ENCODE assay signal across 12 cellular contexts in the genomic region with DNA sequence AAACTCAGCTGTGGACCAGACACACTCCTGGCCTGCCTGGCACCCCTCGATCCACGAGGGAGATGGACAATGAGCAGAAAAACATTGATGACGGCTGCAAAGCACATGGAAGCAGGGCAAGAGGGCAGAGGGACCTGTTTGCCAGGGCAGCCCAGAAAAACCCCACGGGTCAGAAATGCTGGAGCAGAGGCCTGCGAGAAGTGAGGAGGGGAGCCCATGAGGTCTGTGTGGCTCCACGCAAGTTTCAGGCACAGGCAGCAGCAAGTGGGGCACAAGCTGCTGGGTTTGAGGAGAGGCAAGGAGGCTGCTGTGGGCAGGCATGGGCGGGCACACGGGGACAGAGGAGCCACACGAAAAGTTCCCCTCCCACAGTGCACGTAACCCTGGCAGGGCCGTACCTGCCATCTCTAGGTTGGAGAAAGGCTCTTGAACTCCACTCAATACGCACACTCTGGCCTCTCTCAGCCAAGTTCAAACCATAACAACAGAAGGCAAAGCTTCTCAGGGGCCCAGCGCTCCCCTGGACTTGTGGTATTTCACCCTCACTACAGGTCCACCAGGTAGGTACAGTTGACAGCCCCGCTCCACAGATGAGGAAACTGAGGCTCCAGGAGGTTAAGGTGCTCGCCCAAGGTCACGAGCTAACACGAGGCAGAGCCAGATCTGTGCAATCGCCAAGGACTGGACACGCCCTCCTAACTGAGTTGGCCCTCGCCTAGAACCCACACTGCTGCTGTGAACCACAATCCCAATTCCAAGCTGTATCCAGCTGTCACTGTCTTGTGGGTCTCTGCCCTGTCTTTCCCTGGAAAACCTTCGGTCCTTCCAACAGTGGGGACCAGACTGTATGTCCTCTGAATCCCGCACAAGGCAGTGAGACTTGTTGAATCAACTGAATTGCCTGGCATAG.
A peak's percentile ranks its signal among the peaks of the same experiment; 100 is the strongest.
DNase-seq lines count a peak whose midpoint lies in the region; ATAC-seq, FAIRE-seq and TF ChIP-seq lines count a peak whose summit lies in the region.
"Had no signal": no experiment of that assay in that cellular context is flagged by ENCODE, and none has a peak within 500 bp of the region (broad histone marks: within the 10 kb centered on the region; RNA-seq: fewer than 3 reads in every experiment).

No MANE protein-coding gene starts in this region.

- H3K27me3 ChIP-seq in K562 (ENCODE audit: control insufficient read depth in 2 of 2, insufficient read depth in 2 of 2, low read length in 2 of 2): no peaks in the 10 kb centered on the region
- H3K27me3 ChIP-seq in stomach smooth muscle (ENCODE audit: control insufficient read depth in 1 of 2, insufficient read depth in 2 of 2, low read length in 2 of 2): no peaks in the 10 kb centered on the region

- H4K20me1 ChIP-seq in K562 (replicated peaks; ENCODE audit: control insufficient read depth, insufficient read depth, low read length): no peaks in the 10 kb centered on the region

- H3K27ac Mint-ChIP-seq in activated CD4-positive, alpha-beta T cell treated with anti-CD3 and anti-CD28 coated beads, Interleukin-2, amount 10 ng/mL, durations not matched to agents 24 days and 14 days: peak overlapping the region; percentile 1

- H3K4me3 Mint-ChIP-seq in activated CD4-positive, alpha-beta T cell treated with anti-CD3 and anti-CD28 coated beads, Interleukin-2, amount 10 ng/mL, durations not matched to agents 24 days and 14 days: no peak overlapping the region
- H3K4me3 Mint-ChIP-seq: activated CD8-positive, alpha-beta memory T cell treated with anti-CD3 and anti-CD28 coated beads, Interleukin-2, amount 10 ng/mL, durations not matched to agents 7 days and 5 days had no signal

- peak overlapping the region in 1 of 2 experiments; percentile 91; a peak in 3 of 4 replicates for H3K9ac ChIP-seq in K562 (ENCODE audit: insufficient read depth in 1 of 2, low read depth in 2 of 2, low read length in 2 of 2)
- peak overlapping the region in 1 of 2 donors; percentile 5 for H3K9ac ChIP-seq in stomach smooth muscle (ENCODE audit: low read length in 2 of 2)

- TF ChIP-seq CTCF in K562 (IDR thresholded peaks at IDR 0.05 in 2 of 3, conservative IDR thresholded peaks at IDR 0.05 in 1 of 3; ENCODE audit: insufficient read depth in 2 of 3, low read depth in 1 of 3, low read length in 3 of 3): no peak

- H3K36me3 ChIP-seq in K562 (ENCODE audit: control insufficient read depth, insufficient read depth, low read length) (peaks cover 31% of the 10 kb centered on the region; the same call in 2 of the 3 replicates), mesodermal cell (ENCODE audit: control insufficient read depth, insufficient read depth, low read length) (peaks cover 30% of the 10 kb centered on the region), stomach smooth muscle (ENCODE audit: control insufficient read depth in 2 of 2, insufficient read depth in 2 of 2, low read length in 2 of 2) (no peaks in the 10 kb centered on the region)

- no TSS peak for BruUV-seq in K562 (replicated peaks; lab: Mats Ljungman, UMichigan)

- H3K9me3 ChIP-seq in K562 (replicated peaks; ENCODE audit: control insufficient read depth, insufficient read depth, low read depth, low read length): no peaks in the 10 kb centered on the region
- no peaks in the 10 kb centered on the region for H3K9me3 ChIP-seq in mesodermal cell (ENCODE audit: control insufficient read depth, low read length)
- H3K9me3 ChIP-seq in stomach smooth muscle (ENCODE audit: control insufficient read depth in 2 of 2, low read length in 2 of 2): no peaks in the 10 kb centered on the region

- no peak for TF ChIP-seq EP300 in K562 (IDR thresholded peaks at IDR 0.05; ENCODE audit: low read length)

- H3K9me1 ChIP-seq in K562 (ENCODE audit: control insufficient read depth, insufficient read depth, low read length): no peaks in the 10 kb centered on the region

- intact Hi-C loops in activated CD4-positive, alpha-beta T cell treated with anti-CD3 and anti-CD28 coated beads, Interleukin-2, amount 10 ng/mL, durations not matched to agents 24 days and 14 days (cut with micrococcal nuclease): no loop called here
- intact Hi-C loops in K562 (cut with micrococcal nuclease): no loop called here

- H3K4me1 ChIP-seq in K562 (replicated peaks in 1 of 2; ENCODE audit: control insufficient read depth in 2 of 2, insufficient read depth in 2 of 2, low read length in 2 of 2): peaks cover 52 to 78% of the 10 kb centered on the region in 2 experiments
- peaks cover 68% of the 10 kb centered on the region for H3K4me1 ChIP-seq in mesodermal cell (ENCODE audit: control insufficient read depth, insufficient read depth, low read length, poor library complexity, severe bottlenecking)
- peaks cover 82% of the 10 kb centered on the region for H3K4me1 ChIP-seq in stomach smooth muscle (ENCODE audit: control insufficient read depth, insufficient read depth, low read length)

- H3K27me3 Mint-ChIP-seq in activated CD4-positive, alpha-beta T cell treated with anti-CD3 and anti-CD28 coated beads, Interleukin-2, amount 10 ng/mL, durations not matched to agents 24 days and 14 days: no peaks in the 10 kb centered on the region
- H3K27me3 Mint-ChIP-seq: activated CD8-positive, alpha-beta memory T cell treated with anti-CD3 and anti-CD28 coated beads, Interleukin-2, amount 10 ng/mL, durations not matched to agents 7 days and 5 days had no signal

- no peak overlapping the region for H2AFZ ChIP-seq in K562 (ENCODE audit: low read depth, low read length)

- 80% methylated on average over 22 of the region's 22 CpGs for WGBS in K562 (ENCODE audit: insufficient coverage, low coverage, missing lambda C conversion rate)
- WGBS in mesodermal cell (ENCODE audit: insufficient coverage in 2 of 2), 2 experiments: 84 to 89% methylated on average over 19 to 22 of the region's 22 CpGs

- no peaks in the 10 kb centered on the region for H3K9me3 Mint-ChIP-seq in activated CD4-positive, alpha-beta T cell treated with anti-CD3 and anti-CD28 coated beads, Interleukin-2, amount 10 ng/mL, durations not matched to agents 24 days and 14 days

- in situ Hi-C loops in K562 (cut with MboI): no loop called here

- CTCF ChIA-PET in K562 (lab: Yijun Ruan, JAX; ENCODE audit: low intra/inter-chr PET ratio): no interaction called here

- no peaks in the 10 kb centered on the region for H3K36me3 Mint-ChIP-seq in activated CD4-positive, alpha-beta T cell treated with anti-CD3 and anti-CD28 coated beads, Interleukin-2, amount 10 ng/mL, durations not matched to agents 24 days and 14 days (ENCODE audit: low read depth)
- H3K36me3 Mint-ChIP-seq: activated CD8-positive, alpha-beta memory T cell treated with anti-CD3 and anti-CD28 coated beads, Interleukin-2, amount 10 ng/mL, durations not matched to agents 7 days and 5 days had no signal

- no peak for DNase-seq in activated CD4-positive, alpha-beta T cell treated with anti-CD3 and anti-CD28 coated beads, Interleukin-2, amount 10 ng/mL, durations not matched to agents 24 days and 14 days
- DNase-seq in activated CD4-positive, alpha-beta T cell treated with anti-CD3 and anti-CD28 coated beads for 1 hour: no peak
- DNase-seq in K562 (ENCODE audit: extremely low read depth in 1 of 4, low spot score in 3 of 4) (no peak), dedifferentiated amniotic fluid mesenchymal stem cell (ENCODE audit: extremely low spot score) (no peak), NCI-H1436 (lab: John Stamatoyannopoulos, UW) (no peak), LoVo (ENCODE audit: low spot score) (no peak)
- DNase-seq: activated CD8-positive, alpha-beta memory T cell treated with anti-CD3 and anti-CD28 coated beads, Interleukin-2, amount 10 ng/mL, durations not matched to agents 7 days and 5 days; NCI-H146 had no signal

- FAIRE-seq in K562 (lab: Jason Lieb, UNC): peak; percentile 69
- FAIRE-seq: A204.1, endometrium had no signal

- POLR2A ChIA-PET in K562 (lab: Yijun Ruan, JAX): interaction anchor here (0.6 to 1.1 kb wide), 2 partner anchors 37 to 596 kb away, joined by 3 read pairs; no protein-coding TSS in a partner anchor

- no peak for TF ChIP-seq RAD21 in K562 (CRISPR knock-in tag; conservative IDR thresholded peaks at IDR 0.05 in 1 of 2, IDR thresholded peaks at IDR 0.05 in 1 of 2)

- no peak for TF ChIP-seq POLR2A in K562 (conservative IDR thresholded peaks at IDR 0.05)

- peaks cover 9% of the 10 kb centered on the region for H3K4me1 Mint-ChIP-seq in activated CD4-positive, alpha-beta T cell treated with anti-CD3 and anti-CD28 coated beads, Interleukin-2, amount 10 ng/mL, durations not matched to agents 24 days and 14 days

- ATAC-seq in K562: no peak
- ATAC-seq: activated CD8-positive, alpha-beta memory T cell treated with anti-CD3 and anti-CD28 coated beads, Interleukin-2, amount 10 ng/mL, durations not matched to agents 7 days and 5 days had no signal

- H3K27ac ChIP-seq in K562 (ENCODE audit: extremely low read depth, low read depth, low read length): peak overlapping the region; percentile 41; the same call in 2 of the 3 replicates
- H3K27ac ChIP-seq in mesodermal cell (ENCODE audit: low read depth, low read length, severe bottlenecking): peak overlapping the region; percentile 97
- peak overlapping the region; percentile 88 for H3K27ac ChIP-seq in stomach smooth muscle (ENCODE audit: low read length)

- H3K4me2 ChIP-seq in K562 (ENCODE audit: insufficient read depth, low read length): no peak overlapping the region; the same call in 1 of the 2 replicates

- H3K4me3 ChIP-seq in K562 (no peak overlapping the region), mesodermal cell (ENCODE audit: extremely low read depth, insufficient read depth, low read length, poor library complexity, severe bottlenecking) (no peak overlapping the region), stomach smooth muscle (ENCODE audit: low read length in 2 of 2) (peak overlapping the region in 1 of 2 donors; percentile 49)

- peaks cover 75% of the 10 kb centered on the region for H3K79me2 ChIP-seq in K562 (ENCODE audit: control insufficient read depth, insufficient read depth, low read length)

Comparison
In these comparisons a context has a peak if more than half of its experiments do, and no peak if none do; other contexts are left out.
1. H3K27ac ChIP-seq: peak in every context shown above with its lines; median percentile 97 in mesodermal cell; 88 in stomach smooth muscle; 41 in K562.